In the genomic region with DNA sequence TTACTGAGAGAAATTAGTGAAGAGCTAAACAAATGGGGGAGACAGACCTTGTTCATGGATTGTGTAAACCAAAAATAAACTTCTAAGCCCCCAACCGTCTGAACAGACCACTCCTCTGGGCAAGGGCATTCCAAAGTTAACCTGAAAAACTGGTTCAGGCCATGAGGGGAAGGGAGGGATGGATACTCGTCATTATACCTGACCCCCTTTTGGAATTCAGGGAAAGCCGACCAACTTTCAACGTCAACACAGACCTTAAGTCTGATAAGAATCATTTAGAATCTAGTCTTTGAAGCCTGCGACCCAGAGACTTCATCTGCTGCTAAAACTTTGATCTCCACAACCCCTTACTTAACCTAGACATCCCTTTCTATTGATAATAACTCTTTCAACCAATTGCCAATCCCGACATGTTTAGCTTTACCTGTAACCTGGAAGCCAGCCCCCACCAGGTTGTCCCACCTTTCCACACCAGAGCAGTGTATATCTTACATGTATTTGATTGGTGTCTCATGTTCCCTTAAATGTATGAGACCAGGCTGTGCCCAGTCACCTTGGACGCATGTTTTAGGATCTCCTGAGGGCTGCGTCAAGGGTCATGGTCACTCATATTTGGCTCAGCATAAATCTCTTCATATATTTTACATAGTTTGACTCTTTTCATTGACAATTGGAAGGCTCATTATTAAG, we compare ENCODE assay signal across 16 cellular contexts.
"Had no signal": no experiment of that assay in that cellular context is flagged by ENCODE, and none has a peak within 500 bp of the region (broad histone marks: within the 10 kb centered on the region; RNA-seq: fewer than 3 reads in every experiment).

No MANE protein-coding gene starts in this region.

- H3K4me3 ChIP-seq: esophagus squamous epithelium, left lung, ovary, stomach, vagina had no signal

- H3K27me3 Mint-ChIP-seq: activated B cell treated with CpG ODN at 0.5 μM for 24 hours had no signal

- H3K9me3 ChIP-seq: esophagus squamous epithelium, left lung, ovary, stomach, vagina had no signal

- DNase-seq: activated B cell treated with CpG ODN at 0.5 μM for 24 hours; activated CD4-positive, alpha-beta T cell treated with anti-CD3 and anti-CD28 coated beads, Interleukin-2, amount 50 U/mL, for 1 hour; activated naive CD4-positive, alpha-beta T cell; activated T-cell treated with anti-CD3 and anti-CD28 coated beads, Interleukin-2, amount 50 U/mL, for 4 hours; esophagus squamous epithelium; foreskin fibroblast; glutamatergic neuron; left lung; nephron progenitor cell; retina; stimulated activated CD4-positive, alpha-beta T cell treated with anti-CD3 and anti-CD28 coated beads, Interleukin-15, amount 100 ng/mL, for 24 hours; stimulated activated CD4-positive, alpha-beta T cell treated with anti-CD3 and anti-CD28 coated beads, Interleukin-4, amount 100 ng/mL, for 24 hours; stomach; T-helper 2 cell had no signal

- H3K36me3 ChIP-seq: esophagus squamous epithelium, left lung, ovary, stomach, vagina had no signal

- H3K27ac ChIP-seq: esophagus squamous epithelium, left lung, ovary, stomach, vagina had no signal

- H3K4me3 Mint-ChIP-seq: activated B cell treated with CpG ODN at 0.5 μM for 24 hours; activated T-cell treated with anti-CD3 and anti-CD28 coated beads, Interleukin-2, amount 50 U/mL, for 4 hours; nephron progenitor cell had no signal

- ATAC-seq: activated T-cell treated with anti-CD3 and anti-CD28 coated beads, Interleukin-2, amount 50 U/mL, for 4 hours; left lung had no signal

- H3K27ac Mint-ChIP-seq: activated B cell treated with CpG ODN at 0.5 μM for 24 hours, nephron progenitor cell had no signal

- H3K9me3 Mint-ChIP-seq: activated B cell treated with CpG ODN at 0.5 μM for 24 hours; activated T-cell treated with anti-CD3 and anti-CD28 coated beads, Interleukin-2, amount 50 U/mL, for 4 hours; nephron progenitor cell had no signal

- H3K27me3 ChIP-seq: ovary, vagina had no signal
